In genomic region chr19:3469638-3470499, GRCh38 we compare ENCODE assay signal across 1 cellular context.
TF ChIP-seq lines count a peak whose summit lies in the region.

No MANE protein-coding gene starts in this region.

TF ChIP-seq in GM12878, 131 proteins besides CTCF, POLR2A, EP300 and RAD21:
- no peak for TF ChIP-seq MEF2B (IDR thresholded peaks at IDR 0.05; ENCODE audit: partially characterized antibody, poor library complexity, severe bottlenecking)
- TF ChIP-seq, protein P1, sequence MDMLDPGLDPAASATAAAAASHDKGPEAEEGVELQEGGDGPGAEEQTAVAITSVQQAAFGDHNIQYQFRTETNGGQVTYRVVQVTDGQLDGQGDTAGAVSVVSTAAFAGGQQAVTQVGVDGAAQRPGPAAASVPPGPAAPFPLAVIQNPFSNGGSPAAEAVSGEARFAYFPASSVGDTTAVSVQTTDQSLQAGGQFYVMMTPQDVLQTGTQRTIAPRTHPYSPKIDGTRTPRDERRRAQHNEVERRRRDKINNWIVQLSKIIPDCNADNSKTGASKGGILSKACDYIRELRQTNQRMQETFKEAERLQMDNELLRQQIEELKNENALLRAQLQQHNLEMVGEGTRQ (IDR thresholded peaks at IDR 0.05; ENCODE audit: borderline replicate concordance, low read depth, low read length): no peak
- TF ChIP-seq ZNF384 (IDR thresholded peaks at IDR 0.05; ENCODE audit: borderline replicate concordance, low read depth, low read length): no peak
- TF ChIP-seq LARP7 (IDR thresholded peaks at IDR 0.05): no peak
TF ChIP-seq in GM12878: peak in this region for 0.
